In the genomic region with DNA sequence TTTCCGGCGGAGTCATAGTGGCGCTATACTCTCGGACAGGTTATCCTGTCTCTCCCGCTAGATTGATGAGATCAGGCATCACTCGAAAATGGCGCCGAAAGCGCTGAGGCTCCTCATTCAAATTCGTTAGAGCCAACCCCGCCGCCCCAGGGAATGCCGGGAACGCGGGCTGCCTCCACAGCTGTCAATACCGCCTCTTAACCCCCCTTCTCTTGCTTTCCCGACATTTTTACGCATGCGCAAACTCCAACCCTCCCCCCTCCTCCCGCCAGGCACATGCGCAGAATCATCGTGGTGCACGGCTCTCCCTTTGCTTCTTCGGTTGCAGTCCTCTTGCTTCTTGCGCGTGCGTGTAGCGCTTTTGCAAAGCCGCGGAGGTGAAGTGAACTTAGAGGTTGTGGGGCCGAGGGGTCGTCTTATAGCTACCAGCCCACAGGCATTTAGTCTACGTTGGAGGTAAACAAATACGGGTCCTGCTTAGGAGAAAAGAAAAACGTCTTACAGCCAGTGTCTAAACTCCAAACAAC, we compare ENCODE assay signal across 8 cellular contexts.
DNase-seq lines count a peak whose midpoint lies in the region; ATAC-seq and TF ChIP-seq lines count a peak whose summit lies in the region.

No MANE protein-coding gene starts in this region.

- intact Hi-C loops in spleen (cut with DNase I; ENCODE audit: low total_unique reads) = loop anchor here (5.0 kb wide), 2 partner anchors 45 to 450 kb away; no protein-coding TSS in a partner anchor

- H3K4me1 ChIP-seq in spleen = peaks cover 22 to 87% (median 69%) of the 10 kb centered on the region in 6 donors

- 0 to 1% (median 0%) methylated on average over 34 to 35 of the region's 35 CpGs for WGBS in spleen, 5 donors

- no peaks in the 10 kb centered on the region for H3K36me3 ChIP-seq in spleen

- peak in 2 of 3 donors; percentile 3 to 5 for TF ChIP-seq POLR2A in spleen (IDR thresholded peaks at IDR 0.05)

- H3K4me3 ChIP-seq in AG10803 (ENCODE audit: low read length) = peak overlapping the region; percentile 85
- H3K4me3 ChIP-seq in spleen = peak overlapping the region; percentile 66 to 91 (median 82)

- H3K9me3 ChIP-seq in spleen = no peaks in the 10 kb centered on the region

- H3K27ac ChIP-seq in spleen = peak overlapping the region; percentile 79 to 95 (median 92)

- TF ChIP-seq CTCF in AG10803 (conservative IDR thresholded peaks at IDR 0.05; ENCODE audit: low read length) (no peak), spleen (IDR thresholded peaks at IDR 0.05 in 8 of 11, conservative IDR thresholded peaks at IDR 0.05 in 3 of 11) (peak in 2 of 11 experiments; percentile 9)

- peak; percentile 98 for DNase-seq in AG10803 (ENCODE audit: low read depth)
- peak; percentile 64 for DNase-seq in NCI-H345 treated with DMSO at 0.1 percent for 48 hours (lab: John Stamatoyannopoulos, UW; ENCODE audit: unreplicated experiment)
- DNase-seq in activated CD4-positive, CD25-positive, alpha-beta regulatory T cell treated with anti-CD3 and anti-CD28 coated beads, Interleukin-2, amount 50 U/mL, for 16 hours (ENCODE audit: low read depth, low spot score) = peak; percentile 97
- peak; percentile 99 for DNase-seq in cerebellar cortex (ENCODE audit: low spot score)
- peak; percentile 99 for DNase-seq in iris pigment epithelial cell (ENCODE audit: low read depth)
- peak; percentile 99 for DNase-seq in spleen

- ATAC-seq in GM19035 (IDR thresholded peaks at IDR 0.05; ENCODE audit: unreplicated experiment) = peak; percentile 72
- peak; percentile 62 for ATAC-seq in HG03342 (IDR thresholded peaks at IDR 0.05; ENCODE audit: unreplicated experiment)

- no peaks in the 10 kb centered on the region for H3K27me3 ChIP-seq in spleen (replicated peaks in 1 of 7)

Comparison
In these comparisons a context has a peak if more than half of its experiments do, and no peak if none do; other contexts are left out.
1. Peak in every context shown above with its lines: DNase-seq, ATAC-seq, H3K4me3 ChIP-seq and H3K27ac ChIP-seq.